24 cellular contexts compared by ENCODE assay signal in the genomic region with DNA sequence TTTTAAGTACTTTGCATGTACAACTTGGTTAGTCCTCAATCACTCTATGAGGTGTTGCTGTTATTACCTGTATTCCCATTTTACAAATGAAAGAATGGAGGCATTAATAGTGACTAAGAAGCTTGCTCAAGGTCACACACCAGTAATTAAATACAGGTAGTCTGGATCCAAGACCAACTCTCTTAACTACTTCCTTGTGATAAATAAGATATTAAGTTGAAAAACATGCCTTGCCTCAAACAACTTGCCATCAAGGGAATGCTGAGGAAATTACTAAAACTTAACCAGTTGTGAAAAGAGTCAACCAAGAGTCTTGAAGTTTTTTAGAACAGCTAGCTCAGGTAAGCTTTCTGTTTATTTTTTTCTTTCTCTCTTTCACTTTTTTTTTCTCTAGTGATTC. TPM values are rescaled to one million over a fixed set of nuclear protein-coding genes. Genes with fewer than 3 reads are reported as not detected.
A peak's percentile ranks its signal among the peaks of the same experiment; 100 is the strongest.
DNase-seq lines count a peak whose midpoint lies in the region; FAIRE-seq and TF ChIP-seq lines count a peak whose summit lies in the region.
"Had no signal": no experiment of that assay in that cellular context is flagged by ENCODE, and none has a peak within 500 bp of the region (broad histone marks: within the 10 kb centered on the region; RNA-seq: fewer than 3 reads in every experiment).

No MANE protein-coding gene starts in this region.

- H3F3A ChIP-seq in GM23248 (ENCODE audit: insufficient read depth): peaks cover 2% of the 10 kb centered on the region; the same call in 1 of the 2 replicates

- no peaks in the 10 kb centered on the region for H4K20me1 ChIP-seq in GM23248 (ENCODE audit: insufficient read depth)
- no peaks in the 10 kb centered on the region for H4K20me1 ChIP-seq in keratinocyte (ENCODE audit: control insufficient read depth, extremely low read depth, insufficient read depth, low read length)

- no peaks in the 10 kb centered on the region for H3K79me2 ChIP-seq in GM23248 (ENCODE audit: insufficient read depth)
- H3K79me2 ChIP-seq in keratinocyte (ENCODE audit: control insufficient read depth, insufficient read depth, low read length): no peaks in the 10 kb centered on the region

- H3K9me1 ChIP-seq in keratinocyte (ENCODE audit: control insufficient read depth, extremely low read depth, insufficient read depth, low read length): no peaks in the 10 kb centered on the region

- in situ Hi-C loops in GM23248 (cut with MboI): no loop called here

- H3K27me3 ChIP-seq in GM23248 (replicated peaks; ENCODE audit: insufficient read depth) (no peaks in the 10 kb centered on the region), keratinocyte (ENCODE audit: control insufficient read depth, extremely low read depth, insufficient read depth, low read length) (no peaks in the 10 kb centered on the region), suprapubic skin (no peaks in the 10 kb centered on the region)

- H3K9me2 ChIP-seq in GM23248 (ENCODE audit: insufficient read depth): no peaks in the 10 kb centered on the region

- no peak for FAIRE-seq in keratinocyte (lab: Jason Lieb, UNC)
- FAIRE-seq in GM12892 (lab: Jason Lieb, UNC): no peak
- FAIRE-seq: H1 had no signal

- no peak for TF ChIP-seq POLR2A in suprapubic skin (IDR thresholded peaks at IDR 0.05)
- no peak for TF ChIP-seq POLR2A in GM12892 (IDR thresholded peaks at IDR 0.05; ENCODE audit: low read depth, low read length)

- no peak overlapping the region for H3K9ac ChIP-seq in GM23248
- no peak overlapping the region for H3K9ac ChIP-seq in keratinocyte (ENCODE audit: control insufficient read depth, extremely low read depth, insufficient read depth, low read length)

- H3K36me3 ChIP-seq in GM23248 (ENCODE audit: low read depth): no peaks in the 10 kb centered on the region
- no peaks in the 10 kb centered on the region for H3K36me3 ChIP-seq in keratinocyte (ENCODE audit: control insufficient read depth in 2 of 2, extremely low read depth in 1 of 2, insufficient read depth in 2 of 2, low read length in 2 of 2)
- no peaks in the 10 kb centered on the region for H3K36me3 ChIP-seq in suprapubic skin
- H3K36me3 ChIP-seq: SJCRH30 had no signal

- H3K4me2 ChIP-seq in GM23248 (ENCODE audit: unreplicated experiment): peak overlapping the region; percentile 46
- H3K4me2 ChIP-seq in keratinocyte (ENCODE audit: control insufficient read depth, extremely low read depth, insufficient read depth, low read depth, low read length): no peak overlapping the region

- DNase-seq in NCI-H1417 (lab: John Stamatoyannopoulos, UW): peak in 2 of 3 experiments; percentile 9 to 78
- no peak for DNase-seq in NCI-H1417 treated with DMSO at 0.1 percent for 48 hours (lab: John Stamatoyannopoulos, UW)
- no peak for DNase-seq in GM23248
- DNase-seq in keratinocyte (ENCODE audit: low read depth, low spot score): no peak
- no peak for DNase-seq in suprapubic skin (ENCODE audit: low spot score in 2 of 2)
- no peak for DNase-seq in ureter (ENCODE audit: low spot score)
- no peak for DNase-seq in GM12892 (ENCODE audit: insufficient read length)
- DNase-seq in effector CD8-positive, alpha-beta T cell (lab: John Stamatoyannopoulos, UW): no peak
- DNase-seq: AML-193, DMS79, KBM-7, MM.1S, NCI-H1092, NCI-H146, NCI-H2029 treated with DMSO at 0.1 percent for 48 hours, NCI-H345, NCI-H524, NCI-H82, SJCRH30 had no signal

- dilution Hi-C loops in keratinocyte (cut with MboI; ENCODE audit: extremely low pct_ligation_motif_present, low sequenced_read_pairs): no loop called here

- H2AFZ ChIP-seq in GM23248: no peak overlapping the region
- H2AFZ ChIP-seq in keratinocyte (ENCODE audit: control insufficient read depth, low read length): peak overlapping the region; percentile 49

- H3K4me3 ChIP-seq in GM23248 (no peak overlapping the region), keratinocyte (ENCODE audit: control insufficient read depth in 2 of 3, extremely low read depth in 1 of 3, insufficient read depth in 2 of 3, low read depth in 1 of 3, low read length in 3 of 3) (no peak overlapping the region), suprapubic skin (no peak overlapping the region)
- H3K4me3 ChIP-seq: SJCRH30 had no signal

- no peak for TF ChIP-seq CTCF in keratinocyte (optimal IDR thresholded peaks at IDR 0.05 in 1 of 3, IDR thresholded peaks at IDR 0.05 in 1 of 3, conservative IDR thresholded peaks at IDR 0.05 in 1 of 3; ENCODE audit: extremely low read depth in 1 of 3, insufficient read depth in 2 of 3, low read length in 3 of 3)
- no peak for TF ChIP-seq CTCF in suprapubic skin (IDR thresholded peaks at IDR 0.05)

- H3K27ac ChIP-seq in GM23248 (no peak overlapping the region), keratinocyte (ENCODE audit: control insufficient read depth, insufficient read depth, low read length) (no peak overlapping the region), suprapubic skin (peak overlapping the region; percentile 27)
- H3K27ac ChIP-seq: 22Rv1, SJCRH30 had no signal

- no peak for TF ChIP-seq EP300 in suprapubic skin (IDR thresholded peaks at IDR 0.05)

- no peaks in the 10 kb centered on the region for H3K9me3 ChIP-seq in GM23248 (ENCODE audit: low read depth)
- H3K9me3 ChIP-seq in keratinocyte (ENCODE audit: control insufficient read depth, low read depth, low read length): no peaks in the 10 kb centered on the region
- H3K9me3 ChIP-seq in suprapubic skin: no peaks in the 10 kb centered on the region
- H3K9me3 ChIP-seq: SJCRH30 had no signal

- H3K4me1 ChIP-seq in GM23248 (ENCODE audit: insufficient read depth) (peaks cover 29% of the 10 kb centered on the region), keratinocyte (ENCODE audit: control insufficient read depth, extremely low read depth, insufficient read depth, low read length) (peaks cover 20% of the 10 kb centered on the region), suprapubic skin (peaks cover 14% of the 10 kb centered on the region)
- H3K4me1 ChIP-seq: SJCRH30 had no signal

RNA-seq across cellular contexts. Expression of a gene that starts 21.0 kb away (rescaled TPM):
- total RNA-seq in GM23248 (2014; rRNA removed; shearing (Covaris generic)): 686 and 727 TPM in 2 replicates
- polyA plus RNA-seq in GM23248 (2016; fragmentation: Nextera tagmentation; extraction: Ambion mirVana): 176 and 185 TPM in 2 replicates
- polyA plus RNA-seq in keratinocyte: 40.9 to 76.4 TPM (median 66.6 TPM) in 3 replicates
- polyA plus RNA-seq in keratinocyte (2011; ENCODE audit: low read depth): 211 TPM
- 25.4 and 28.6 TPM in 2 replicates for polyA plus RNA-seq in keratinocyte (2011; cell fraction: cytosol; rRNA removed)
- 140 and 179 TPM in 2 replicates for polyA plus RNA-seq in keratinocyte (2011; cell fraction: nucleus; rRNA removed)
- polyA plus RNA-seq in keratinocyte (2012; ENCODE audit: low replicate concordance): 22.0 and 71.3 TPM in 2 replicates
- 69.5 to 154 TPM (median 153 TPM) in 3 replicates for polyA minus RNA-seq in keratinocyte
- polyA minus RNA-seq in keratinocyte (2011; cell fraction: cytosol; rRNA and poly(A)+ RNA removed): 52.0 TPM
- 139 and 261 TPM in 2 replicates for polyA minus RNA-seq in keratinocyte (2011; cell fraction: nucleus; rRNA and poly(A)+ RNA removed)
- total RNA-seq in suprapubic skin: 100 to 1,000 TPM in 1 of 4 donors, 10 to 100 TPM in 3; 58.3 to 124 (median 77.6) TPM
- 111 TPM for total RNA-seq in ureter
- polyA plus RNA-seq in GM12892 (2012; ENCODE audit: missing spikeins): 3.8 TPM

RNA-seq across cellular contexts. Expression of a gene that starts 49.3 kb away (rescaled TPM):
- total RNA-seq in GM23248 (2014; rRNA removed; shearing (Covaris generic)): not detected in 2 replicates
- polyA plus RNA-seq in GM23248 (2016; fragmentation: Nextera tagmentation; extraction: Ambion mirVana) (not detected in 2 replicates), keratinocyte (not detected in 3 replicates)
- polyA plus RNA-seq in keratinocyte (2011; ENCODE audit: low read depth): not detected
- not detected in 2 replicates for polyA plus RNA-seq in keratinocyte (2011; cell fraction: cytosol; rRNA removed)
- not detected in 2 replicates for polyA plus RNA-seq in keratinocyte (2011; cell fraction: nucleus; rRNA removed)
- not detected in 2 replicates for polyA plus RNA-seq in keratinocyte (2012; ENCODE audit: low replicate concordance)
- not detected in 3 replicates for polyA minus RNA-seq in keratinocyte
- not detected for polyA minus RNA-seq in keratinocyte (2011; cell fraction: cytosol; rRNA and poly(A)+ RNA removed)
- polyA minus RNA-seq in keratinocyte (2011; cell fraction: nucleus; rRNA and poly(A)+ RNA removed): not detected in 2 replicates
- total RNA-seq in suprapubic skin (not detected), ureter (not detected)
- not detected for polyA plus RNA-seq in GM12892 (2012; ENCODE audit: missing spikeins)
- total RNA-seq: H1, HT1080, SJCRH30 had no signal
- polyA plus RNA-seq: AG04450, CD14-positive monocyte, H1 had no signal

Comparison
In these comparisons a context has a peak if more than half of its experiments do, and no peak if none do; other contexts are left out.
1. DNase-seq: peak in NCI-H1417 (2 of 3); none in NCI-H1417 treated with DMSO at 0.1 percent for 48 hours (single experiment), GM23248 (single experiment), keratinocyte (single experiment), suprapubic skin (0 of 2), ureter (single experiment), GM12892 (single experiment) and effector CD8-positive, alpha-beta T cell (single experiment).